In the genomic region with DNA sequence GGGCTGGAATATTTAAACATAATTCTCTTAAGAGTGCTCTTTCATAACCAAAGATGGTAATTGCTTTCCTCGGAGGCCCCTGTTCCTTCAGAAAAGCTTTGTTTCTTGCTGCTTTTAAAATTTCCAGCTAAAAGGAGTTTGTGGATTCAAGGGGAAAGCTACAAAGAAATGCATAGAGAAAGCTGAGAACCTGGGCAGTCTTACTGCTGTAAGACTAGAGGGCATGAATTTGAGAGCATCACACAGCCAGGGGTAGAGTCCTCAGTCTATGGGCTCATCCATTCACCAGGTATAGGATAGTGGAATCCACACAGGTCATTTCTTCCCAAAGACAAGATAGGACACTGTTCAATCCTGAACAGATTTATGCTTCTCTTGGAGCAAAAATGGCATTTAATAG, we compare ENCODE assay signal across 1 cellular context.
TF ChIP-seq lines count a peak whose summit lies in the region.

No MANE protein-coding gene starts in this region.

TF ChIP-seq in WTC11, 78 proteins besides CTCF, POLR2A, EP300 and RAD21 (continued from another document):
- TF ChIP-seq, protein P1, sequence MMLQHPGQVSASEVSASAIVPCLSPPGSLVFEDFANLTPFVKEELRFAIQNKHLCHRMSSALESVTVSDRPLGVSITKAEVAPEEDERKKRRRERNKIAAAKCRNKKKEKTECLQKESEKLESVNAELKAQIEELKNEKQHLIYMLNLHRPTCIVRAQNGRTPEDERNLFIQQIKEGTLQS (CRISPR knock-in tag; conservative IDR thresholded peaks at IDR 0.05): no peak
